14 cellular contexts compared by ENCODE assay signal in the genomic region with DNA sequence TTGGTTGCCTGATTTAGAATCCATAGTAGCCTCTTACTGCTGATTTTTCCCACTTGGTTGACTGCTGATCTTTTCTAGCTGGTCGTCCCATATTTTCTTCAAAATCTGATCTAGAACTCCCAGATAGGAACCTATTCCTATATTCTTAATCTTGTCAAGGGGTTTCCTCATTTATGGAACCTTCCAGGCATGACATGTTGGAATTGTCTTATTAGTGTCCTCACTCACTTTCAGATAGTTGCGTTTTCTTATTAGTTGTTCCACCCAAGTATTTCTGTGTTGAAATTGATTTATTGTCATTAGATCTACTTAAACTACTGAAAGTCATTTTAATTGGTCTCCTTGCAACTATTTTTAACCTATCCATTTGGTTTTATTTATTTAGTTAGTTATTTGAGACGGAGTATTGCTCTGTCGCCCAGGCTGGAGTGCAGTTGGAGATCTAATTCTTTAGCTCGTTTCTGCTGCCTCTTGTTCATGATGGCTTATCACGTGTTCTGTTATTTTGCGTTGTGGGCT.
"Had no signal": no experiment of that assay in that cellular context is flagged by ENCODE, and none has a peak within 500 bp of the region (broad histone marks: within the 10 kb centered on the region; RNA-seq: fewer than 3 reads in every experiment).

No MANE protein-coding gene starts in this region.

- H3K4me3 ChIP-seq: left lung, stomach, thoracic aorta, uterus had no signal

- H3K27me3 ChIP-seq: left lung, stomach, uterus had no signal

- H3K27ac ChIP-seq: left lung, stomach, thoracic aorta, uterus had no signal

- H3K27ac Mint-ChIP-seq: activated CD4-positive, alpha-beta memory T cell treated with anti-CD3 and anti-CD28 coated beads for 36 hours; activated naive CD8-positive, alpha-beta T cell; memory B cell had no signal

- H3K36me3 ChIP-seq: left lung, stomach, thoracic aorta, uterus had no signal

- H3K27me3 Mint-ChIP-seq: activated CD4-positive, alpha-beta memory T cell treated with anti-CD3 and anti-CD28 coated beads for 36 hours; activated naive CD8-positive, alpha-beta T cell; memory B cell had no signal

- H3K9me3 Mint-ChIP-seq: activated CD4-positive, alpha-beta memory T cell treated with anti-CD3 and anti-CD28 coated beads for 36 hours; activated T-cell treated with anti-CD3 and anti-CD28 coated beads, Interleukin-2, amount 50 U/mL, for 4 hours; memory B cell had no signal

- H3K9me3 ChIP-seq: left lung, stomach, thoracic aorta, uterus had no signal

- ATAC-seq: activated T-cell treated with anti-CD3 and anti-CD28 coated beads, Interleukin-2, amount 50 U/mL, for 4 hours had no signal

- H3K4me3 Mint-ChIP-seq: activated CD4-positive, alpha-beta memory T cell treated with anti-CD3 and anti-CD28 coated beads for 36 hours; activated naive CD8-positive, alpha-beta T cell; activated T-cell treated with anti-CD3 and anti-CD28 coated beads, Interleukin-2, amount 50 U/mL, for 4 hours; memory B cell had no signal

- DNase-seq: activated CD4-positive, alpha-beta memory T cell treated with anti-CD3 and anti-CD28 coated beads for 36 hours; activated CD4-positive, alpha-beta T cell treated with anti-CD3 and anti-CD28 coated beads for 1 hour; activated effector memory CD4-positive, alpha-beta T cell treated with anti-CD3 and anti-CD28 coated beads, Interleukin-2, amount 50 U/mL, for 16 hours; activated T-cell treated with anti-CD3 and anti-CD28 coated beads, Interleukin-2, amount 50 U/mL, for 4 hours; amygdala; left lung; stimulated activated CD4-positive, alpha-beta T cell treated with anti-CD3 and anti-CD28 coated beads, Interleukin-15, amount 100 ng/mL, for 24 hours; stimulated activated CD4-positive, alpha-beta T cell treated with anti-CD3 and anti-CD28 coated beads, Interleukin-4, amount 100 ng/mL, for 4 hours; stomach; T1000; uterus had no signal
